In the genomic region with DNA sequence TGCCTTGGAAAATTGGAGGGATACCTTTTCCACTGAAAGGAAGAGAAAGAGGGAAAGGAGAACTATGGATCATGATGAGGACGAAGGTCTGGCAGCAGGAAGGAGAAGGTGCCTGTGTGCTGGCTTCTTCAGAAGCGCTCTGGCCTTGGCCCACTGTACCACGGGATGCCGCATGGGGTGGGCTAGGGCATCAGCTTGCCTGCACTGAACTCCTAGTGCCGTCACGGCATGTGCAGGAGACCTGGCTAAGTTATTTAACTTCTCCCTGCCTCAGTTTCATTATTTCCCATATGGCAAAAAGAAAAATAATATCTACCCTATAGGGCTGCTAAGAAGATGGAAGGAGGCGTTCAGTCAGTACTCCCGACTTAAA, we compare ENCODE assay signal across 29 cellular contexts.
"Had no signal": no experiment of that assay in that cellular context is flagged by ENCODE, and none has a peak within 500 bp of the region (broad histone marks: within the 10 kb centered on the region; RNA-seq: fewer than 3 reads in every experiment).

No MANE protein-coding gene starts in this region.

- DNase-seq: activated CD4-positive, alpha-beta T cell treated with anti-CD3 and anti-CD28 coated beads for 36 hours; activated CD4-positive, alpha-beta T cell treated with anti-CD3 and anti-CD28 coated beads, Interleukin-2, amount 50 U/mL, for 48 hours; activated CD4-positive, CD25-positive, alpha-beta regulatory T cell; activated CD8-positive, alpha-beta memory T cell treated with anti-CD3 and anti-CD28 coated beads, Interleukin-2, amount 50 U/mL, for 48 hours; activated effector memory CD4-positive, alpha-beta T cell treated with Interleukin-2 at 50 U/mL for 16 hours; activated naive CD4-positive, alpha-beta T cell treated with Interleukin-2 at 50 U/mL for 16 hours; amniotic stem cell; cortex of kidney; effector memory CD8-positive, alpha-beta T cell; foreskin fibroblast; hippocampal formation; left cardiac atrium; mammary epithelial cell; naive B cell; retina; sigmoid colon; small intestine; stimulated activated CD4-positive, alpha-beta T cell treated with anti-CD3 and anti-CD28 coated beads, Interleukin-1b, Interleukin-23, amount 100 ng/mL, for 48 hours; stimulated activated CD4-positive, alpha-beta T cell treated with anti-CD3 and anti-CD28 coated beads, Interleukin-4, amount 100 ng/mL, for 4 hours; stimulated activated CD8-positive, alpha-beta memory T cell treated with anti-CD3 and anti-CD28 coated beads, Interleukin-4, amount 100 ng/mL, for 48 hours; stimulated activated naive CD4-positive, alpha-beta T cell; T-cell; trophoblast cell had no signal

- H3K4me3 ChIP-seq: pancreas, prostate gland, sigmoid colon, thoracic aorta had no signal

- H3K27ac ChIP-seq: pancreas, prostate gland, sigmoid colon, thoracic aorta had no signal

- H3K27me3 Mint-ChIP-seq: activated CD4-positive, alpha-beta T cell treated with anti-CD3 and anti-CD28 coated beads for 36 hours; activated naive CD8-positive, alpha-beta T cell; effector memory CD8-positive, alpha-beta T cell; naive B cell; T-cell had no signal

- H3K27me3 ChIP-seq: pancreas, sigmoid colon had no signal

- H3K27ac Mint-ChIP-seq: activated CD4-positive, alpha-beta T cell treated with anti-CD3 and anti-CD28 coated beads for 36 hours; T-cell had no signal

- H3K9me3 ChIP-seq: pancreas, prostate gland, sigmoid colon, thoracic aorta had no signal

- H3K9me3 Mint-ChIP-seq: effector memory CD8-positive, alpha-beta T cell; naive B cell; neural crest cell; T-cell had no signal

- H3K4me3 Mint-ChIP-seq: activated CD4-positive, alpha-beta T cell treated with anti-CD3 and anti-CD28 coated beads for 36 hours; activated naive CD8-positive, alpha-beta T cell; effector memory CD8-positive, alpha-beta T cell; naive B cell; neural crest cell; T-cell had no signal

- H3K4me1 ChIP-seq: prostate gland, sigmoid colon had no signal

- H3K4me1 Mint-ChIP-seq: activated CD4-positive, alpha-beta T cell treated with anti-CD3 and anti-CD28 coated beads for 36 hours; neural crest cell; T-cell had no signal

- ATAC-seq: activated CD4-positive, alpha-beta T cell treated with anti-CD3 and anti-CD28 coated beads for 36 hours; effector memory CD8-positive, alpha-beta T cell; esophagus mucosa; left cardiac atrium; pancreas; T-cell had no signal
